Comparison of ENCODE assay signal across 35 cellular contexts in genomic region chr21:32559004-32559610, GRCh38. TPM values are rescaled to one million over a fixed set of nuclear protein-coding genes. Genes with fewer than 3 reads are reported as not detected.
"Had no signal": no experiment of that assay in that cellular context is flagged by ENCODE, and none has a peak within 500 bp of the region (broad histone marks: within the 10 kb centered on the region; RNA-seq: fewer than 3 reads in every experiment).

No MANE protein-coding gene starts in this region.

- H3K36me3 ChIP-seq: ascending aorta, cardiac muscle cell, Peyer's patch, WERI-Rb-1 had no signal

- H3K4me3 Mint-ChIP-seq: activated CD4-positive, alpha-beta T cell treated with anti-CD3 and anti-CD28 coated beads, Interleukin-2, amount 10 ng/mL, durations not matched to agents 24 days and 14 days; activated CD8-positive, alpha-beta T cell treated with anti-CD3 and anti-CD28 coated beads for 36 hours; activated naive CD4-positive, alpha-beta T cell treated with anti-CD3 and anti-CD28 coated beads for 36 hours; activated naive CD8-positive, alpha-beta T cell treated with anti-CD3 and anti-CD28 coated beads, Interleukin-2, amount 10 ng/mL, durations not matched to agents 7 days and 5 days; activated T-cell treated with anti-CD3 and anti-CD28 coated beads, Interleukin-2, amount 50 U/mL, for 24 hours; central memory CD8-positive, alpha-beta T cell had no signal

- H3K27me3 Mint-ChIP-seq: activated CD4-positive, alpha-beta T cell treated with anti-CD3 and anti-CD28 coated beads, Interleukin-2, amount 10 ng/mL, durations not matched to agents 24 days and 14 days; activated CD8-positive, alpha-beta T cell treated with anti-CD3 and anti-CD28 coated beads for 36 hours; activated naive CD8-positive, alpha-beta T cell treated with anti-CD3 and anti-CD28 coated beads, Interleukin-2, amount 10 ng/mL, durations not matched to agents 7 days and 5 days; activated T-cell treated with anti-CD3 and anti-CD28 coated beads, Interleukin-2, amount 50 U/mL, for 24 hours; central memory CD8-positive, alpha-beta T cell had no signal

- H3K4me1 Mint-ChIP-seq: activated CD4-positive, alpha-beta T cell treated with anti-CD3 and anti-CD28 coated beads, Interleukin-2, amount 10 ng/mL, durations not matched to agents 24 days and 14 days had no signal

- ATAC-seq: activated CD8-positive, alpha-beta T cell treated with anti-CD3 and anti-CD28 coated beads for 36 hours; PC-3; Right ventricle myocardium inferior had no signal

- H3K4me3 ChIP-seq: ascending aorta, cardiac muscle cell, Peyer's patch had no signal

- H3K27ac ChIP-seq: ascending aorta, cardiac muscle cell, Peyer's patch, RWPE1, WERI-Rb-1 had no signal

- H3K27ac Mint-ChIP-seq: activated CD4-positive, alpha-beta T cell treated with anti-CD3 and anti-CD28 coated beads, Interleukin-2, amount 10 ng/mL, durations not matched to agents 24 days and 14 days; activated CD8-positive, alpha-beta T cell treated with anti-CD3 and anti-CD28 coated beads for 36 hours; activated naive CD4-positive, alpha-beta T cell treated with anti-CD3 and anti-CD28 coated beads for 36 hours; activated naive CD8-positive, alpha-beta T cell treated with anti-CD3 and anti-CD28 coated beads, Interleukin-2, amount 10 ng/mL, durations not matched to agents 7 days and 5 days; activated T-cell treated with anti-CD3 and anti-CD28 coated beads, Interleukin-2, amount 50 U/mL, for 24 hours; activated T-helper 2 cell treated with anti-CD3 and anti-CD28 coated beads, Interferon-gamma antibody, Interleukin-2, Interleukin-4, amounts not matched to agents 10 μg/mL and 5 μg/mL and 100 μg/mL, durations not matched to agents 14 hours and 24 hours and 36 hours had no signal

- H3K9me3 ChIP-seq: ascending aorta, Peyer's patch had no signal

- H3K36me3 Mint-ChIP-seq: activated naive CD8-positive, alpha-beta T cell treated with anti-CD3 and anti-CD28 coated beads, Interleukin-2, amount 10 ng/mL, durations not matched to agents 7 days and 5 days had no signal

- DNase-seq: activated CD4-positive, alpha-beta T cell treated with anti-CD3 and anti-CD28 coated beads, Interleukin-2, amount 10 ng/mL, durations not matched to agents 24 days and 14 days; activated CD4-positive, alpha-beta T cell treated with anti-CD3 and anti-CD28 coated beads, Interleukin-2, amount 50 U/mL, for 4 hours; activated CD4-positive, CD25-positive, alpha-beta regulatory T cell; activated CD8-positive, alpha-beta T cell treated with anti-CD3 and anti-CD28 coated beads for 36 hours; activated gamma-delta T cell; activated naive CD4-positive, alpha-beta T cell treated with anti-CD3 and anti-CD28 coated beads for 36 hours; activated naive CD8-positive, alpha-beta T cell treated with anti-CD3 and anti-CD28 coated beads, Interleukin-2, amount 10 ng/mL, durations not matched to agents 7 days and 5 days; activated T-cell treated with anti-CD3 and anti-CD28 coated beads, Interleukin-2, amount 50 U/mL, for 24 hours; amygdala; KG1; NCI-H1092 treated with DMSO at 0.1 percent for 48 hours; NCI-H1417; NCI-H146; NCI-H187; NCI-H2029 treated with DMSO at 0.1 percent for 48 hours; NCI-H2107; NCI-H2171; NCI-H510A; NCI-H526; NCI-H748 treated with DMSO at 0.1 percent for 48 hours; NK-92 treated with Interleukin-12 subunit alpha and Interleukin-12 subunit beta, amount 100 ng/mL, for 24 hours; PC-3; Peyer's patch; SW 1271; T-helper 1 cell; T-helper 2 cell; T-helper 9 cell; WERI-Rb-1 had no signal

- H3K27me3 ChIP-seq: ascending aorta, cardiac muscle cell, Peyer's patch had no signal

- H3K4me1 ChIP-seq: Peyer's patch had no signal

- H3K9me3 Mint-ChIP-seq: activated CD4-positive, alpha-beta T cell treated with anti-CD3 and anti-CD28 coated beads, Interleukin-2, amount 10 ng/mL, durations not matched to agents 24 days and 14 days; activated CD8-positive, alpha-beta T cell treated with anti-CD3 and anti-CD28 coated beads for 36 hours; activated naive CD4-positive, alpha-beta T cell treated with anti-CD3 and anti-CD28 coated beads for 36 hours; activated naive CD8-positive, alpha-beta T cell treated with anti-CD3 and anti-CD28 coated beads, Interleukin-2, amount 10 ng/mL, durations not matched to agents 7 days and 5 days; activated T-cell treated with anti-CD3 and anti-CD28 coated beads, Interleukin-2, amount 50 U/mL, for 24 hours; activated T-helper 2 cell treated with anti-CD3 and anti-CD28 coated beads, Interferon-gamma antibody, Interleukin-2, Interleukin-4, amounts not matched to agents 10 μg/mL and 5 μg/mL and 100 μg/mL, durations not matched to agents 14 hours and 24 hours and 36 hours; central memory CD8-positive, alpha-beta T cell had no signal

RNA-seq across cellular contexts. Expression of gene TCP10L, which starts 26.2 kb away (rescaled TPM):
- total RNA-seq: LHCN-M2 had no signal
